Comparison of ENCODE assay signal across 14 cellular contexts in genomic region chr9:21970800-21971620, GRCh38. TPM values are rescaled to one million over a fixed set of nuclear protein-coding genes. Genes with fewer than 3 reads are reported as not detected.
DNase-seq lines count a peak whose midpoint lies in the region; ATAC-seq and TF ChIP-seq lines count a peak whose summit lies in the region.
"Had no signal": no experiment of that assay in that cellular context is flagged by ENCODE, and none has a peak within 500 bp of the region (broad histone marks: within the 10 kb centered on the region; RNA-seq: fewer than 3 reads in every experiment).

No MANE protein-coding gene starts in this region.

- peaks cover 86% of the 10 kb centered on the region for H3K27me3 ChIP-seq in CD4-positive, alpha-beta memory T cell (ENCODE audit: insufficient read depth, low read length)
- H3K27me3 ChIP-seq in esophagus muscularis mucosa: peaks cover 25 to 100% (median 99%) of the 10 kb centered on the region in 4 donors

- TF ChIP-seq CTCF in HFFc6 (IDR thresholded peaks at IDR 0.05) (no peak), astrocyte of the spinal cord (IDR thresholded peaks at IDR 0.05; ENCODE audit: low read depth, low read length) (no peak), esophagus muscularis mucosa (IDR thresholded peaks at IDR 0.05) (no peak)

- CTCF ChIA-PET in CD4-positive, alpha-beta memory T cell (lab: Charles Lee; ENCODE audit: partially characterized antibody): interaction anchor here (0.9 to 5.1 kb wide), 4 partner anchors 20 to 776 kb away, joined by 3 to 39 read pairs (median 4); partner anchors contain the start of gene CDKN2B

- intact Hi-C loops in CD4-positive, alpha-beta memory T cell (cut with micrococcal nuclease): no loop called here
- intact Hi-C loops in esophagus muscularis mucosa (cut with DNase I) (no loop called here), sciatic nerve (cut with DNase I) (no loop called here)

- no peak for DNase-seq in CD4-positive, alpha-beta memory T cell
- DNase-seq in HFFc6 (no peak), astrocyte of the spinal cord (ENCODE audit: low read depth, low spot score) (peak; percentile 38), lung microvascular endothelial cell (ENCODE audit: low read depth in 2 of 2) (peak; percentile 23 to 41), esophagus muscularis mucosa (ENCODE audit: extremely low spot score) (no peak), sciatic nerve (ENCODE audit: low spot score) (no peak)
- DNase-seq in activated naive CD4-positive, alpha-beta T cell treated with anti-CD3 and anti-CD28 coated beads, Interleukin-2, amount 50 U/mL, for 16 hours: no peak
- DNase-seq: aorta, dermis blood vessel endothelial cell, DMS53, thyroid gland had no signal

- H3K9me3 Mint-ChIP-seq in CD4-positive, alpha-beta memory T cell: peaks cover 2 to 54% (median 43%) of the 10 kb centered on the region in 8 donors
- peaks cover 4% of the 10 kb centered on the region; the same call in 1 of the 2 replicates for H3K9me3 Mint-ChIP-seq in HFFc6

- TF ChIP-seq POLR2A in esophagus muscularis mucosa (IDR thresholded peaks at IDR 0.05; ENCODE audit: low read depth): no peak

- H3K4me3 Mint-ChIP-seq in CD4-positive, alpha-beta memory T cell: peak overlapping the region in 4 of 8 donors; percentile 6 to 42 (median 12)
- peak overlapping the region; percentile 41; the same call in 1 of the 2 replicates for H3K4me3 Mint-ChIP-seq in HFFc6

- no peaks in the 10 kb centered on the region for H3K36me3 ChIP-seq in CD4-positive, alpha-beta memory T cell (ENCODE audit: insufficient read depth, low read length)
- no peaks in the 10 kb centered on the region for H3K36me3 ChIP-seq in esophagus muscularis mucosa
- H3K36me3 ChIP-seq: thyroid gland had no signal

- in situ Hi-C loops in astrocyte of the spinal cord (cut with HindIII; ENCODE audit: low sequenced_read_pairs): no loop called here

- ATAC-seq in HG03469 (IDR thresholded peaks at IDR 0.05; ENCODE audit: unreplicated experiment) (no peak), sciatic nerve (no peak)

- no peaks in the 10 kb centered on the region for H3K9me3 ChIP-seq in CD4-positive, alpha-beta memory T cell (ENCODE audit: control insufficient read depth in 1 of 2, low read length in 2 of 2)
- no peaks in the 10 kb centered on the region for H3K9me3 ChIP-seq in esophagus muscularis mucosa
- H3K9me3 ChIP-seq: thyroid gland had no signal

- H3K27me3 Mint-ChIP-seq in CD4-positive, alpha-beta memory T cell: peaks cover 76 to 85% of the 10 kb centered on the region in 2 donors
- peaks cover 30% of the 10 kb centered on the region for H3K27me3 Mint-ChIP-seq in HFFc6 (ENCODE audit: insufficient read depth)

- H3K27ac ChIP-seq in CD4-positive, alpha-beta memory T cell (ENCODE audit: low read depth, low read length): no peak overlapping the region
- H3K27ac ChIP-seq in esophagus muscularis mucosa (replicated peaks in 1 of 4): no peak overlapping the region
- H3K27ac ChIP-seq: parathyroid adenoma, thyroid gland had no signal

- no peak for TF ChIP-seq EP300 in esophagus muscularis mucosa (IDR thresholded peaks at IDR 0.05)

- H3K27ac Mint-ChIP-seq in CD4-positive, alpha-beta memory T cell: peak overlapping the region in 4 of 7 donors; percentile 19 to 81 (median 62)
- peak overlapping the region; percentile 2; the same call in 1 of the 2 replicates for H3K27ac Mint-ChIP-seq in HFFc6

- WGBS in esophagus muscularis mucosa: 14% methylated on average over 11 of the region's 45 CpGs

- POLR2A ChIA-PET in CD4-positive, alpha-beta memory T cell (lab: Charles Lee; ENCODE audit: partially characterized antibody): interaction anchor here (1.0 to 1.9 kb wide), 4 partner anchors 9 to 37 kb away, joined by 3 to 6 read pairs (median 4); partner anchors contain the start of genes CDKN2B and CDKN2B-AS1

- H3K4me1 ChIP-seq in CD4-positive, alpha-beta memory T cell (ENCODE audit: insufficient read depth, low read length): peaks cover 29% of the 10 kb centered on the region
- peaks cover 13 to 46% (median 41%) of the 10 kb centered on the region in 4 donors for H3K4me1 ChIP-seq in esophagus muscularis mucosa
- H3K4me1 ChIP-seq: parathyroid adenoma had no signal

- H3K4me3 ChIP-seq in CD4-positive, alpha-beta memory T cell (ENCODE audit: low read length in 2 of 2): no peak overlapping the region
- H3K4me3 ChIP-seq in astrocyte of the spinal cord (ENCODE audit: low read depth, low read length): no peak overlapping the region
- H3K4me3 ChIP-seq in esophagus muscularis mucosa: no peak overlapping the region
- H3K4me3 ChIP-seq: thyroid gland had no signal

- H3K4me1 Mint-ChIP-seq in CD4-positive, alpha-beta memory T cell: peaks cover 18 to 50% (median 30%) of the 10 kb centered on the region in 4 donors
- H3K4me1 Mint-ChIP-seq in HFFc6 (ENCODE audit: low read depth): peaks cover 58% of the 10 kb centered on the region

- H3K36me3 Mint-ChIP-seq in CD4-positive, alpha-beta memory T cell: peaks cover 8 to 11% of the 10 kb centered on the region in 2 donors
- H3K36me3 Mint-ChIP-seq in HFFc6 (ENCODE audit: low read depth): peaks cover 45% of the 10 kb centered on the region

RNA-seq across cellular contexts. Expression of gene CDKN2A, which starts 23.2 kb away (rescaled TPM):
- 1 to 10 TPM; 6.1 to 7.0 TPM for total RNA-seq in CD4-positive, alpha-beta memory T cell
- 1 to 10 TPM; 5.4 to 6.3 TPM for polyA plus RNA-seq in CD4-positive, alpha-beta memory T cell
- total RNA-seq in HFFc6 (2021; fragmentation: NEBNext Ultra II Directional; extraction: Animal tissue kit (Norgen Biotek cat#: 25700)): 100 to 1,000 TPM in 4 of 6 experiments, 10 to 100 TPM in 2; 47.7 to 133 (median 121) TPM
- total RNA-seq in lung microvascular endothelial cell: 0.60 and 13.3 TPM in 2 replicates
- 1 to 10 TPM; 3.1 to 6.0 (median 4.4) TPM for total RNA-seq in esophagus muscularis mucosa
- total RNA-seq in sciatic nerve: 1.5 TPM
- total RNA-seq: SK-MEL-5 had no signal

RNA-seq across cellular contexts. Expression of gene CDKN2B-AS1, which starts 23.6 kb away (rescaled TPM):
- 1 to 10 TPM; 1.9 to 2.2 TPM for total RNA-seq in CD4-positive, alpha-beta memory T cell
- under 1 TPM in 1 of 2 donors, not detected in 1; 0.11 TPM for polyA plus RNA-seq in CD4-positive, alpha-beta memory T cell
- total RNA-seq in HFFc6 (2021; fragmentation: NEBNext Ultra II Directional; extraction: Animal tissue kit (Norgen Biotek cat#: 25700)): 1 to 10 TPM in 4 of 6 experiments, under 1 TPM in 2; 0.61 to 1.5 (median 1.2) TPM
- total RNA-seq in lung microvascular endothelial cell (0.60 and 1.5 TPM in 2 replicates), esophagus muscularis mucosa (1 to 10 TPM in 1 of 4 donors, under 1 TPM in 3; 0.52 to 1.3 (median 0.85) TPM), sciatic nerve (1.4 TPM)
- total RNA-seq: SK-MEL-5 had no signal

RNA-seq across cellular contexts. Expression of gene CDKN2B, which starts 38.1 kb away (rescaled TPM):
- under 1 TPM; 0.64 TPM for total RNA-seq in CD4-positive, alpha-beta memory T cell
- 1 to 10 TPM in 1 of 2 donors, under 1 TPM in 1; 0.26 to 2.1 TPM for polyA plus RNA-seq in CD4-positive, alpha-beta memory T cell
- total RNA-seq in HFFc6 (2021; fragmentation: NEBNext Ultra II Directional; extraction: Animal tissue kit (Norgen Biotek cat#: 25700)): 10 to 100 TPM in 1 of 6 experiments, 1 to 10 TPM in 5; 7.1 to 11.6 (median 8.9) TPM
- total RNA-seq in lung microvascular endothelial cell (1.4 and 4.4 TPM in 2 replicates), esophagus muscularis mucosa (10 to 100 TPM in 3 of 4 donors, 1 to 10 TPM in 1; 9.9 to 14.6 (median 12.2) TPM), sciatic nerve (4.0 TPM)
- total RNA-seq: SK-MEL-5 had no signal

Comparison
In these comparisons a context has a peak if more than half of its experiments do, and no peak if none do; other contexts are left out.
1. DNase-seq: peak in astrocyte of the spinal cord (single experiment) and lung microvascular endothelial cell (2 of 2); none in CD4-positive, alpha-beta memory T cell (0 of 5), HFFc6 (single experiment), esophagus muscularis mucosa (single experiment), sciatic nerve (single experiment) and activated naive CD4-positive, alpha-beta T cell treated with anti-CD3 and anti-CD28 coated beads, Interleukin-2, amount 50 U/mL, for 16 hours (single experiment).